In the genomic region with DNA sequence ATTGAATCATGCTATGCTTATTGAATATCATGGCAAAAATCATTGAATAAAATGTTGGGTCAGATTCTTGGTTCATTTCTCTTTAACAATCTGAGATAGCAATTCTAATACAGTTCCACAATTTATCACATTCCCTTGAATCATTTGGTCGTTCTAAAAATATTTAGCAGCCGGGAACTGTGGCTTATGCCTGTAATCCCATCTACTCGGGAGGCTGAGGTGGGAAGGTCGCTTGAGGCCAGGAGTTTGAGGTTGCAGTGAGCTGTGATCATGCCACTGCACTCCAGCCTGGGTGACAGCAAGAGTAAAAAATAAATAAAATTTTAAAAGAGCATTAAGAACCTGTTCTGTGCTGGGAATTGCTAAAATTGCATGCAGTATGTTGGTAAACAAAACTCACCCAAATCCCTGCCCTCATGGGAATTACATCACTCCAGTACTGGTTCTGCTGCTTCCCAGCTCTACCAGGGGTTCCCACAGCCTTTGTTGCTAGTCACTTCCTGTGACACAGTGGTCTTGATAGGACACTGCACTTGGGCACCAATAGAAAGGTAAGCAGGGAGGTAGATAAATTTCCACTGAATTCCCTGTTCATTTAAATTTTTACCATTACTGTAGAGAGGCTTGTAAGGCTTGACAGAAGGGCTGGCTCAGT, we compare ENCODE assay signal across 14 cellular contexts.
"Had no signal": no experiment of that assay in that cellular context is flagged by ENCODE, and none has a peak within 500 bp of the region (broad histone marks: within the 10 kb centered on the region; RNA-seq: fewer than 3 reads in every experiment).

No MANE protein-coding gene starts in this region.

- H3K4me1 ChIP-seq: adrenal gland, right lobe of liver, transverse colon had no signal

- H3K9me3 ChIP-seq: adrenal gland, right lobe of liver, transverse colon had no signal

- H3K36me3 ChIP-seq: adrenal gland, right lobe of liver, transverse colon had no signal

- DNase-seq: activated naive CD4-positive, alpha-beta T cell treated with anti-CD3 and anti-CD28 coated beads, Interleukin-2, amount 50 U/mL, for 16 hours; adrenal gland; cerebellar nuclear complex; left cardiac atrium; natural killer cell; right lobe of liver; stimulated activated naive CD4-positive, alpha-beta T cell; substantia nigra; T-helper 17 cell; transverse colon had no signal

- H3K27me3 ChIP-seq: adrenal gland, hepatocyte, right lobe of liver, transverse colon had no signal

- FAIRE-seq: TTC549 had no signal

- ATAC-seq: activated CD4-positive, CD25-positive, alpha-beta regulatory T cell treated with anti-CD3 and anti-CD28 coated beads, Interleukin-2, amount 50 U/mL, for 24 hours; left cardiac atrium; natural killer cell; right lobe of liver; T-helper 17 cell had no signal

- H3K4me3 ChIP-seq: adrenal gland, hepatocyte, lung, right lobe of liver, transverse colon had no signal

- H3K27ac ChIP-seq: adrenal gland, hepatocyte, right lobe of liver, transverse colon had no signal
